Comparison of ENCODE assay signal across 8 cellular contexts in the genomic region with DNA sequence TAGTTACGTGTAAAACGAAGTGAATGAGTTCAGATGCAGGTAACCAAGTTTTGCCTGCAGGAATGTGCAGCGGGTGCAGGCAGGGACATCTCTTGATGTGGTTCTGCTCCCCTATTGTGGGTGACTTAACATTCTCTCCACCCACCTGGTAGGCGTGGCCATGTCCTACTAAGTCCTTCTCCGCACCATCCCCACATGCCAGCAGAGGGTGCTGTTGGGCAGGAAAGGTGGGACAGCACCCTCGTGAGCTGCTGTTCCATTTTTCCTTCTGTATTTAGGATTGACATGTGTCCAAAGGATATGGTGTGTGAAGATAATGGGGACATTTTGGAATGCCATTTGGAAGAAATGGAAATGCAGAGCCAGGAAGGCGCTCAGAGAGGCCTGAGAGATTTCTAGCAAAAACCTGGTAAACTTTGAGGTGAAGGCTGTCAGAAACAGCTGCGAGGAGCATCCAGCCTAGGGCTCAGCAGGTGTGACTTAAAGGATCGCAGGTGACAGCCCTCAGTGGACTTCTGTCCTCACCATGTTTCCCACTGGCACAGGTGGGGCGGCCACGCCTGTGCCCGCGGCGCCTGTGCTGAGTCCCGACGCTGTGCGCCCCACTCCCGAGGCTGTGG. TPM values are rescaled to one million over a fixed set of nuclear protein-coding genes. Genes with fewer than 3 reads are reported as not detected.
DNase-seq lines count a peak whose midpoint lies in the region; ATAC-seq, FAIRE-seq and TF ChIP-seq lines count a peak whose summit lies in the region.

No MANE protein-coding gene starts in this region.

- no peaks in the 10 kb centered on the region for H3K36me3 ChIP-seq in kidney (ENCODE audit: control insufficient read depth in 1 of 2, insufficient read depth in 2 of 2, low read length in 2 of 2)

- H3K27ac ChIP-seq in kidney (ENCODE audit: low read depth in 2 of 2, low read length in 2 of 2) = no peak overlapping the region

- intact Hi-C loops in kidney (cut with DNase I) = no loop called here

- H3K4me1 ChIP-seq in kidney (ENCODE audit: control insufficient read depth in 1 of 2, insufficient read depth in 1 of 2, low read depth in 1 of 2, low read length in 2 of 2) = peaks cover 0 to 7% of the 10 kb centered on the region in 2 donors

- ATAC-seq in GM19023 (IDR thresholded peaks at IDR 0.05; ENCODE audit: unreplicated experiment) (peak; percentile 95), HG03280 (IDR thresholded peaks at IDR 0.05; ENCODE audit: unreplicated experiment) (peak; percentile 98)
- ATAC-seq in activated CD4-positive, CD25-positive, alpha-beta regulatory T cell treated with anti-CD3 and anti-CD28 coated beads, Interleukin-2, amount 50 U/mL, for 24 hours = peak; percentile 95

- H3K4me1 Mint-ChIP-seq in chondrocyte (ENCODE audit: low read depth) = peaks cover 13% of the 10 kb centered on the region

- H3K27ac Mint-ChIP-seq in chondrocyte (ENCODE audit: unreplicated experiment) = peak overlapping the region; percentile 36

- no peaks in the 10 kb centered on the region for H3K36me3 Mint-ChIP-seq in chondrocyte (ENCODE audit: low read depth)

- H3K27me3 Mint-ChIP-seq in chondrocyte (ENCODE audit: low read depth) = peaks cover 5% of the 10 kb centered on the region

- DNase-seq in AG10803 (ENCODE audit: low read depth) (peak; percentile 87), NCI-H226 (peak; percentile 78), chondrocyte (ENCODE audit: low spot score) (no peak), kidney (peak; percentile 97)
- peak; percentile 90 to 98 (median 94) for DNase-seq in stimulated activated CD4-positive, alpha-beta T cell treated with anti-CD3 and anti-CD28 coated beads, Interleukin-12 subunit alpha, Interleukin-12 subunit beta, amount 100 ng/mL, for 48 hours (ENCODE audit: low read depth in 2 of 3, low spot score in 1 of 3)

- peak; percentile 96 for FAIRE-seq in kidney (lab: Jason Lieb, UNC)

- peak; percentile 98 for TF ChIP-seq CTCF in AG10803 (conservative IDR thresholded peaks at IDR 0.05; ENCODE audit: low read length)
- peak; percentile 96 for TF ChIP-seq CTCF in chondrocyte (IDR thresholded peaks at IDR 0.05)
- peak; percentile 98 for TF ChIP-seq CTCF in kidney (IDR thresholded peaks at IDR 0.05; ENCODE audit: borderline replicate concordance, extremely low read depth, insufficient read depth)

- no peaks in the 10 kb centered on the region for H3K9me3 ChIP-seq in kidney (ENCODE audit: control insufficient read depth in 1 of 2, low read length in 2 of 2)

- no peaks in the 10 kb centered on the region for H3K9me3 Mint-ChIP-seq in chondrocyte (ENCODE audit: low read depth)

- peak overlapping the region; percentile 68 for H3K4me3 Mint-ChIP-seq in chondrocyte (ENCODE audit: unreplicated experiment)

- H3K4me3 ChIP-seq in AG10803 (ENCODE audit: low read length) = peak overlapping the region; percentile 31
- H3K4me3 ChIP-seq in kidney (ENCODE audit: low read length in 2 of 2) = peak overlapping the region; percentile 53 to 67

- H3K9ac ChIP-seq in kidney (ENCODE audit: low read length in 2 of 2) = peak overlapping the region in 1 of 2 donors; percentile 67

RNA-seq across cellular contexts. Expression of a gene that starts 26.2 kb away (rescaled TPM):
- total RNA-seq in chondrocyte = 6.7 to 8.0 TPM (median 7.6 TPM) in 3 replicates
- 61.9 TPM for total RNA-seq in kidney
- 12.1 TPM for polyA plus RNA-seq in kidney (ENCODE audit: insufficient read depth, low read depth, low replicate concordance)
